Comparison of ENCODE assay signal across 10 cellular contexts in the genomic region with DNA sequence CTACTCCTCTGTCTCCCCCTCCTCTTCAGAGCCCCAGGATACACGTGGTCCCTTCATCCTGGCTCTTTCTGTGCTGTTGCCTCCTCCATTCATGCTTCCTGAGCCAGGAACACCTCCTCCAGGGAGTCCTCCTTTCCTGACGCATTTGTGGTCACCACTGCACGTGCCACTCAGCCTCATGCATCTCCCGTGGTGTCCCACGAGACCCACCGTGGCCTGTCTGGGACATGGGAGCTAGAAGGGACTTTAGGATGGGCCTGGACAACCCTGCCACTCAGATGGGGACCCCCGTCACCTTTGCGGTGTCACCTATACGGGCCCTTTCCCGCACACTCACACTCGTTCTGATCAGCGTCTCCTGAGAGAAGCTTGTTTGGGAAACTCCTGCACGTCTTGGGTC. TPM values are rescaled to one million over a fixed set of nuclear protein-coding genes. Genes with fewer than 3 reads are reported as not detected.
DNase-seq lines count a peak whose midpoint lies in the region; ATAC-seq, FAIRE-seq and TF ChIP-seq lines count a peak whose summit lies in the region.
"Had no signal": no experiment of that assay in that cellular context is flagged by ENCODE, and none has a peak within 500 bp of the region (broad histone marks: within the 10 kb centered on the region; RNA-seq: fewer than 3 reads in every experiment).

No MANE protein-coding gene starts in this region.

- H4K8ac ChIP-seq in mesenchymal stem cell (ENCODE audit: low read length): peak overlapping the region; percentile 35

- H4K91ac ChIP-seq in mesenchymal stem cell (ENCODE audit: low read length): peak overlapping the region; percentile 55

- no peak overlapping the region for H2BK5ac ChIP-seq in mesenchymal stem cell (ENCODE audit: low read depth, low read length, poor library complexity, severe bottlenecking)

- no TSS peak for BruUV-seq in K562 (replicated peaks; lab: Mats Ljungman, UMichigan)

- 56% methylated on average over 6 of the region's 13 CpGs for WGBS in K562 (ENCODE audit: insufficient coverage, low coverage, missing lambda C conversion rate)
- WGBS in mesenchymal stem cell: 89% methylated on average over 13 of the region's 13 CpGs
- WGBS in body of pancreas, 2 donors: 75% methylated on average over 13 of the region's 13 CpGs

- FAIRE-seq in K562 (lab: Jason Lieb, UNC): no peak
- FAIRE-seq: A204.1 had no signal

- in situ Hi-C loops in K562 (cut with MboI): no loop called here

- H3K4me3 Mint-ChIP-seq in activated CD4-positive, alpha-beta T cell treated with anti-CD3 and anti-CD28 coated beads, Interleukin-2, amount 10 ng/mL, durations not matched to agents 24 days and 14 days: peak overlapping the region; percentile 85

- H3K9me3 Mint-ChIP-seq in activated CD4-positive, alpha-beta T cell treated with anti-CD3 and anti-CD28 coated beads, Interleukin-2, amount 10 ng/mL, durations not matched to agents 24 days and 14 days: peaks cover 16% of the 10 kb centered on the region

- TF ChIP-seq EP300 in K562 (IDR thresholded peaks at IDR 0.05; ENCODE audit: low read length): no peak

- peak overlapping the region; percentile 66 for H2AFZ ChIP-seq in K562 (ENCODE audit: low read depth, low read length)
- H2AFZ ChIP-seq in mesenchymal stem cell (ENCODE audit: low read depth, low read length): no peak overlapping the region

- H2BK12ac ChIP-seq in mesenchymal stem cell (ENCODE audit: low read length in 2 of 2): peak overlapping the region in 1 of 2 experiments; percentile 45

- H3K18ac ChIP-seq in mesenchymal stem cell (ENCODE audit: low read depth in 1 of 2, low read length in 2 of 2): peak overlapping the region; percentile 23 to 40

- peak overlapping the region; percentile 73 for H3K4me2 ChIP-seq in K562 (ENCODE audit: insufficient read depth, low read length)
- no peak overlapping the region for H3K4me2 ChIP-seq in mesenchymal stem cell (ENCODE audit: low read length, poor library complexity, severe bottlenecking)

- H3K27ac ChIP-seq in K562 (ENCODE audit: extremely low read depth, low read depth, low read length): peak overlapping the region; percentile 59
- H3K27ac ChIP-seq in mesenchymal stem cell (ENCODE audit: low read length, poor library complexity, severe bottlenecking): no peak overlapping the region
- peak overlapping the region; percentile 51 for H3K27ac ChIP-seq in temporal lobe (ENCODE audit: low read depth, low read length)
- peak overlapping the region in 2 of 4 donors; percentile 54 to 72 for H3K27ac ChIP-seq in body of pancreas

- CTCF ChIA-PET in K562 (lab: Yijun Ruan, JAX; ENCODE audit: low intra/inter-chr PET ratio): no interaction called here

- H3K4me1 ChIP-seq in K562 (replicated peaks in 1 of 2; ENCODE audit: control insufficient read depth in 2 of 2, insufficient read depth in 2 of 2, low read length in 2 of 2) (peaks cover 35 to 43% of the 10 kb centered on the region in 2 experiments; a peak in 4 of 5 replicates), mesenchymal stem cell (ENCODE audit: control insufficient read depth, insufficient read depth, low read depth, low read length) (peaks cover 20% of the 10 kb centered on the region), body of pancreas (no peaks in the 10 kb centered on the region)

- no peak; the same call in 2 of the 3 replicates for ATAC-seq in K562
- no peak for ATAC-seq in body of pancreas
- ATAC-seq in GM18498 (IDR thresholded peaks at IDR 0.05; ENCODE audit: unreplicated experiment): no peak

- H3K4me1 Mint-ChIP-seq in activated CD4-positive, alpha-beta T cell treated with anti-CD3 and anti-CD28 coated beads, Interleukin-2, amount 10 ng/mL, durations not matched to agents 24 days and 14 days: peaks cover 88% of the 10 kb centered on the region

- peaks cover 34% of the 10 kb centered on the region for H3K36me3 Mint-ChIP-seq in activated CD4-positive, alpha-beta T cell treated with anti-CD3 and anti-CD28 coated beads, Interleukin-2, amount 10 ng/mL, durations not matched to agents 24 days and 14 days (ENCODE audit: low read depth)

- H3K4ac ChIP-seq in mesenchymal stem cell (ENCODE audit: low read depth in 1 of 2, low read length in 2 of 2): no peak overlapping the region

- TF ChIP-seq POLR2A in K562 (conservative IDR thresholded peaks at IDR 0.05) (no peak), body of pancreas (IDR thresholded peaks at IDR 0.05) (no peak)

- intact Hi-C loops in activated CD4-positive, alpha-beta T cell treated with anti-CD3 and anti-CD28 coated beads, Interleukin-2, amount 10 ng/mL, durations not matched to agents 24 days and 14 days (cut with micrococcal nuclease): no loop called here
- intact Hi-C loops in K562 (cut with micrococcal nuclease): no loop called here
- intact Hi-C loops in body of pancreas (cut with DNase I): no loop called here

- POLR2A ChIA-PET in K562 (lab: Yijun Ruan, JAX): interaction anchor here (0.7 kb wide), 1 partner anchor 13 kb away, joined by 4 read pairs; no protein-coding TSS in a partner anchor

- H2AK5ac ChIP-seq in mesenchymal stem cell (ENCODE audit: low read length, severe bottlenecking): peak overlapping the region; percentile 23

- no peak for TF ChIP-seq CTCF in K562 (IDR thresholded peaks at IDR 0.05 in 2 of 3, conservative IDR thresholded peaks at IDR 0.05 in 1 of 3; ENCODE audit: insufficient read depth in 2 of 3, low read depth in 1 of 3, low read length in 3 of 3)
- TF ChIP-seq CTCF in body of pancreas (IDR thresholded peaks at IDR 0.05): no peak

- H2BK120ac ChIP-seq in mesenchymal stem cell (ENCODE audit: low read depth, low read length): no peak overlapping the region

- H3K9me3 ChIP-seq in K562 (replicated peaks; ENCODE audit: control insufficient read depth, insufficient read depth, low read depth, low read length): no peaks in the 10 kb centered on the region
- peaks cover 6% of the 10 kb centered on the region for H3K9me3 ChIP-seq in mesenchymal stem cell (ENCODE audit: control insufficient read depth, low read length)
- peaks cover 0 to 7% (median 0%) of the 10 kb centered on the region in 3 donors for H3K9me3 ChIP-seq in body of pancreas

- DNase-seq in activated CD4-positive, alpha-beta T cell treated with anti-CD3 and anti-CD28 coated beads, Interleukin-2, amount 10 ng/mL, durations not matched to agents 24 days and 14 days: no peak
- no peak for DNase-seq in activated CD4-positive, alpha-beta T cell treated with anti-CD3 and anti-CD28 coated beads for 1 hour
- no peak for DNase-seq in K562 (ENCODE audit: extremely low read depth in 1 of 4, low spot score in 3 of 4)
- DNase-seq in mesenchymal stem cell: no peak
- DNase-seq in NCI-H2029 treated with DMSO at 0.1 percent for 48 hours (lab: John Stamatoyannopoulos, UW): no peak
- no peak for DNase-seq in body of pancreas
- DNase-seq: NCI-H510A treated with DMSO at 0.1 percent for 48 hours had no signal

- peaks cover 43% of the 10 kb centered on the region for H3K79me1 ChIP-seq in mesenchymal stem cell (replicated peaks; ENCODE audit: low read length, poor library complexity, severe bottlenecking)

- H3K9ac ChIP-seq in K562 (ENCODE audit: insufficient read depth in 1 of 2, low read depth in 2 of 2, low read length in 2 of 2) (peak overlapping the region; percentile 33 to 62; a peak in 3 of 4 replicates), mesenchymal stem cell (ENCODE audit: low read length) (peak overlapping the region; percentile 76)

- H3K27ac Mint-ChIP-seq in activated CD4-positive, alpha-beta T cell treated with anti-CD3 and anti-CD28 coated beads, Interleukin-2, amount 10 ng/mL, durations not matched to agents 24 days and 14 days: peak overlapping the region; percentile 94

- H3K14ac ChIP-seq in mesenchymal stem cell (ENCODE audit: low read length in 2 of 2): no peak overlapping the region

- no peaks in the 10 kb centered on the region for H3K27me3 ChIP-seq in K562 (ENCODE audit: control insufficient read depth in 2 of 2, insufficient read depth in 2 of 2, low read length in 2 of 2)
- no peaks in the 10 kb centered on the region for H3K27me3 ChIP-seq in mesenchymal stem cell (ENCODE audit: control insufficient read depth in 1 of 2, insufficient read depth in 1 of 2, low read length in 2 of 2)
- no peaks in the 10 kb centered on the region for H3K27me3 ChIP-seq in body of pancreas

- H4K20me1 ChIP-seq in K562 (replicated peaks; ENCODE audit: control insufficient read depth, insufficient read depth, low read length): no peaks in the 10 kb centered on the region

- TF ChIP-seq RAD21 in K562 (CRISPR knock-in tag; conservative IDR thresholded peaks at IDR 0.05 in 1 of 2, IDR thresholded peaks at IDR 0.05 in 1 of 2): no peak

- no peak overlapping the region for H3K23ac ChIP-seq in mesenchymal stem cell (ENCODE audit: low read length in 2 of 2)

- H3K4me3 ChIP-seq in K562 (no peak overlapping the region), mesenchymal stem cell (ENCODE audit: insufficient read depth in 1 of 2, low read depth in 1 of 2, low read length in 2 of 2) (peak overlapping the region in 1 of 2 experiments; percentile 65), body of pancreas (no peak overlapping the region)

- H3K79me2 ChIP-seq in K562 (ENCODE audit: control insufficient read depth, insufficient read depth, low read length): peaks cover 3% of the 10 kb centered on the region; the same call in 1 of the 3 replicates

- H2BK15ac ChIP-seq in mesenchymal stem cell (ENCODE audit: low read depth, poor library complexity, severe bottlenecking): no peak overlapping the region

- no peaks in the 10 kb centered on the region for H3K27me3 Mint-ChIP-seq in activated CD4-positive, alpha-beta T cell treated with anti-CD3 and anti-CD28 coated beads, Interleukin-2, amount 10 ng/mL, durations not matched to agents 24 days and 14 days

- H3K36me3 ChIP-seq in K562 (ENCODE audit: control insufficient read depth, insufficient read depth, low read length) (no peaks in the 10 kb centered on the region), mesenchymal stem cell (ENCODE audit: control insufficient read depth in 1 of 2, insufficient read depth in 2 of 2, low read depth in 1 of 2, low read length in 2 of 2) (peaks cover 17 to 31% of the 10 kb centered on the region in 2 experiments), body of pancreas (replicated peaks in 1 of 2; ENCODE audit: insufficient read depth in 1 of 2, low read depth in 2 of 2) (no peaks in the 10 kb centered on the region)

- no peaks in the 10 kb centered on the region for H3K9me1 ChIP-seq in K562 (ENCODE audit: control insufficient read depth, insufficient read depth, low read length)

RNA-seq across cellular contexts. Expression of gene GLIPR2, which starts 6.7 kb away (rescaled TPM):
- 25.5 and 25.7 TPM in 2 replicates for total RNA-seq in activated CD4-positive, alpha-beta T cell treated with anti-CD3 and anti-CD28 coated beads, Interleukin-2, amount 10 ng/mL, durations not matched to agents 24 days and 14 days
- 3.2 and 3.8 TPM in 2 replicates for total RNA-seq in K562 (2011; cell fraction: chromatin; rRNA removed; ENCODE audit: low replicate concordance)
- total RNA-seq in K562 (2011; cell fraction: nucleolus; rRNA removed): 1.7 and 2.2 TPM in 2 replicates
- total RNA-seq in K562 (2011; cell fraction: nucleoplasm; rRNA removed): 2.6 and 4.5 TPM in 2 replicates
- total RNA-seq in K562 (2014; rRNA removed): 2.0 and 4.0 TPM in 2 replicates
- total RNA-seq in K562 (2014; rRNA removed; fragmentation: Illumina TruSeq; extraction: Trizol): 2.2 and 2.4 TPM in 2 replicates
- total RNA-seq in K562 (2015; rRNA removed; fragmentation: Illumina TruSeq; extraction: Trizol): 1.4 TPM in 2 replicates
- 3.8 and 4.7 TPM in 2 replicates for total RNA-seq in K562 (2021)
- 6.9 and 8.8 TPM in 2 replicates for polyA plus RNA-seq in K562 (2011; rRNA removed)
- 5.0 and 5.2 TPM in 2 replicates for polyA plus RNA-seq in K562 (2011; cell fraction: cytosol; rRNA removed)
- 2.9 and 3.2 TPM in 2 replicates for polyA plus RNA-seq in K562 (2011; cell fraction: nucleus; rRNA removed)
- polyA plus RNA-seq in K562 (2012): 2.2 and 2.3 TPM in 2 replicates
- 4.4 and 4.8 TPM in 2 replicates for polyA plus RNA-seq in K562 (2014; fragmentation: Illumina TruSeq; extraction: Trizol)
- polyA plus RNA-seq in K562 (2014; fragmentation: Nextera tagmentation; extraction: Ambion mirVana): 1 to 10 TPM; 2.7 to 2.9 TPM
- polyA plus RNA-seq in K562 (2014; rRNA removed): 4.0 and 4.6 TPM in 2 replicates
- polyA minus RNA-seq in K562 (2011; rRNA and poly(A)+ RNA removed): 6.3 and 7.9 TPM in 2 replicates
- 2.5 and 4.0 TPM in 2 replicates for polyA minus RNA-seq in K562 (2011; cell fraction: cytosol; rRNA and poly(A)+ RNA removed)
- polyA minus RNA-seq in K562 (2011; cell fraction: nucleus; rRNA and poly(A)+ RNA removed): 0.56 and 0.67 TPM in 2 replicates
- 36.0 TPM for polyA plus RNA-seq in mesenchymal stem cell (2013, experiment 1 of 2)
- 35.7 TPM for polyA plus RNA-seq in mesenchymal stem cell (2013, experiment 2 of 2)
- 3.9 TPM for total RNA-seq in temporal lobe
- 1 to 10 TPM; 1.6 to 4.4 TPM for total RNA-seq in body of pancreas

RNA-seq across cellular contexts. Expression of gene CCIN, which starts 25.9 kb away (rescaled TPM):
- total RNA-seq in activated CD4-positive, alpha-beta T cell treated with anti-CD3 and anti-CD28 coated beads, Interleukin-2, amount 10 ng/mL, durations not matched to agents 24 days and 14 days: not detected in 2 replicates
- not detected in 2 replicates for total RNA-seq in K562 (2011; cell fraction: chromatin; rRNA removed; ENCODE audit: low replicate concordance)
- total RNA-seq in K562 (2011; cell fraction: nucleolus; rRNA removed): 0.26 TPM in 1 of 2 replicates, not detected in the other
- not detected in 2 replicates for total RNA-seq in K562 (2011; cell fraction: nucleoplasm; rRNA removed)
- not detected in 2 replicates for total RNA-seq in K562 (2014; rRNA removed)
- total RNA-seq in K562 (2014; rRNA removed; fragmentation: Illumina TruSeq; extraction: Trizol): not detected in 2 replicates
- not detected in 2 replicates for total RNA-seq in K562 (2015; rRNA removed; fragmentation: Illumina TruSeq; extraction: Trizol)
- total RNA-seq in K562 (2021): not detected in 2 replicates
- not detected in 2 replicates for polyA plus RNA-seq in K562 (2011; rRNA removed)
- polyA plus RNA-seq in K562 (2011; cell fraction: cytosol; rRNA removed): 0.04 and 0.09 TPM in 2 replicates
- not detected in 2 replicates for polyA plus RNA-seq in K562 (2011; cell fraction: nucleus; rRNA removed)
- not detected in 2 replicates for polyA plus RNA-seq in K562 (2012)
- polyA plus RNA-seq in K562 (2014; fragmentation: Illumina TruSeq; extraction: Trizol): not detected in 2 replicates
- not detected for polyA plus RNA-seq in K562 (2014; fragmentation: Nextera tagmentation; extraction: Ambion mirVana)
- polyA plus RNA-seq in K562 (2014; rRNA removed): not detected in 2 replicates
- polyA minus RNA-seq in K562 (2011; rRNA and poly(A)+ RNA removed): not detected in 2 replicates
- not detected in 2 replicates for polyA minus RNA-seq in K562 (2011; cell fraction: cytosol; rRNA and poly(A)+ RNA removed)
- polyA minus RNA-seq in K562 (2011; cell fraction: nucleus; rRNA and poly(A)+ RNA removed): not detected in 2 replicates
- 0.01 TPM for polyA plus RNA-seq in mesenchymal stem cell (2013, experiment 1 of 2)
- polyA plus RNA-seq in mesenchymal stem cell (2013, experiment 2 of 2): 0.04 TPM
- total RNA-seq in temporal lobe: under 0.01 TPM
- total RNA-seq in body of pancreas: not detected

RNA-seq across cellular contexts. Expression of gene CLTA, which starts 47.5 kb away (rescaled TPM):
- 173 and 177 TPM in 2 replicates for total RNA-seq in activated CD4-positive, alpha-beta T cell treated with anti-CD3 and anti-CD28 coated beads, Interleukin-2, amount 10 ng/mL, durations not matched to agents 24 days and 14 days
- total RNA-seq in K562 (2011; cell fraction: chromatin; rRNA removed; ENCODE audit: low replicate concordance): 13.9 and 15.8 TPM in 2 replicates
- 17.2 and 17.5 TPM in 2 replicates for total RNA-seq in K562 (2011; cell fraction: nucleolus; rRNA removed)
- 19.0 and 24.3 TPM in 2 replicates for total RNA-seq in K562 (2011; cell fraction: nucleoplasm; rRNA removed)
- total RNA-seq in K562 (2014; rRNA removed) (186 and 196 TPM in 2 replicates), K562 (2014; rRNA removed; fragmentation: Illumina TruSeq; extraction: Trizol) (129 and 131 TPM in 2 replicates), K562 (2015; rRNA removed; fragmentation: Illumina TruSeq; extraction: Trizol) (156 and 161 TPM in 2 replicates), K562 (2021) (140 and 144 TPM in 2 replicates), temporal lobe (92.9 TPM), body of pancreas (100 to 1,000 TPM in 1 of 2 donors, 10 to 100 TPM in 1; 86.7 to 145 TPM)
- polyA plus RNA-seq in K562 (2011; rRNA removed) (104 and 137 TPM in 2 replicates), K562 (2014; fragmentation: Illumina TruSeq; extraction: Trizol) (144 and 156 TPM in 2 replicates), K562 (2014; fragmentation: Nextera tagmentation; extraction: Ambion mirVana) (10 to 100 TPM; 37.8 to 39.6 TPM), K562 (2014; rRNA removed) (206 and 219 TPM in 2 replicates)
- polyA plus RNA-seq in K562 (2011; cell fraction: cytosol; rRNA removed): 89.6 and 109 TPM in 2 replicates
- polyA plus RNA-seq in K562 (2011; cell fraction: nucleus; rRNA removed): 27.8 and 38.7 TPM in 2 replicates
- 169 and 197 TPM in 2 replicates for polyA plus RNA-seq in K562 (2012)
- 60.8 and 67.3 TPM in 2 replicates for polyA minus RNA-seq in K562 (2011; rRNA and poly(A)+ RNA removed)
- 49.0 and 55.3 TPM in 2 replicates for polyA minus RNA-seq in K562 (2011; cell fraction: cytosol; rRNA and poly(A)+ RNA removed)
- polyA minus RNA-seq in K562 (2011; cell fraction: nucleus; rRNA and poly(A)+ RNA removed): 12.7 and 16.2 TPM in 2 replicates
- 420 TPM for polyA plus RNA-seq in mesenchymal stem cell (2013, experiment 1 of 2)
- polyA plus RNA-seq in mesenchymal stem cell (2013, experiment 2 of 2): 415 TPM
